22 cellular contexts compared by ENCODE assay signal in the genomic region with DNA sequence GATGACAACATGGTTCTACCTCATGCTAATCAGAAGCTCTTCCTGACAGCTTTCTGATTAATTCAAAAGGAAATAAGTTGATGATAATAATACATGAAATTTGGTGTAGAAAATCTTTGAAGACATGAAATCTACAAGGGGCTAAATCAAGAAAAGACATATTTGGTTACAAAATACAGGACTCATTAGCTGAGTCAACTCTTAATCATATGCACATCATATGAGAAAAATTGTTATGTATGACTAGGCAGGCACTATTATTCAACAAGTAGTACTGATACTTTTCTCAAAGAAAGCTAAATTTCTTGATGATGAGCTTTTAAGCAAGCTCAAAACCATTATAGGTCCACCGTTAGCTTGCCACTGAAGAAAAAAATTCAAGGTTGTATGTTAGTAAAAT. TPM values are rescaled to one million over a fixed set of nuclear protein-coding genes. Genes with fewer than 3 reads are reported as not detected.
"Had no signal": no experiment of that assay in that cellular context is flagged by ENCODE, and none has a peak within 500 bp of the region (broad histone marks: within the 10 kb centered on the region; RNA-seq: fewer than 3 reads in every experiment).

No MANE protein-coding gene starts in this region.

- H3K4me3 ChIP-seq: heart left ventricle, tibial nerve had no signal

- H3K36me3 Mint-ChIP-seq: activated naive CD8-positive, alpha-beta T cell treated with anti-CD3 and anti-CD28 coated beads for 36 hours; stimulated activated memory B cell treated with anti-CD40 and anti-IgM and Interleukin-4, amounts not matched to agents 10 μg/mL and 1 μg/mL and 100 μg/mL, for 72 hours; T-cell had no signal

- H3K9me3 Mint-ChIP-seq: activated naive CD8-positive, alpha-beta T cell treated with anti-CD3 and anti-CD28 coated beads for 36 hours; activated T-helper 1 cell treated with anti-CD3 and anti-CD28 coated beads, Interleukin-12 subunit alpha, Interleukin-12 subunit beta, Interleukin-2, Interleukin-4 antibody, amounts not matched to agents 30 ng/mL and 10 ng/mL and 1 ng/mL, durations not matched to agents 14 hours and 24 hours and 36 hours; effector memory CD8-positive, alpha-beta T cell; neural crest cell; stimulated activated memory B cell treated with anti-CD40 and anti-IgM and Interleukin-4, amounts not matched to agents 10 μg/mL and 1 μg/mL and 100 μg/mL, for 72 hours had no signal

- H3K4me3 Mint-ChIP-seq: activated naive CD8-positive, alpha-beta T cell treated with anti-CD3 and anti-CD28 coated beads for 36 hours; activated T-helper 1 cell treated with anti-CD3 and anti-CD28 coated beads, Interleukin-12 subunit alpha, Interleukin-12 subunit beta, Interleukin-2, Interleukin-4 antibody, amounts not matched to agents 30 ng/mL and 10 ng/mL and 1 ng/mL, durations not matched to agents 14 hours and 24 hours and 36 hours; effector memory CD8-positive, alpha-beta T cell; neural crest cell; stimulated activated memory B cell treated with anti-CD40 and anti-IgM and Interleukin-4, amounts not matched to agents 10 μg/mL and 1 μg/mL and 100 μg/mL, for 72 hours; T-cell had no signal

- H3K27ac ChIP-seq: brain microvascular endothelial cell, tibial nerve had no signal

- H3K27me3 ChIP-seq: brain microvascular endothelial cell, heart left ventricle had no signal

- H3K27ac Mint-ChIP-seq: activated naive CD8-positive, alpha-beta T cell treated with anti-CD3 and anti-CD28 coated beads for 36 hours; activated T-helper 1 cell treated with anti-CD3 and anti-CD28 coated beads, Interleukin-12 subunit alpha, Interleukin-12 subunit beta, Interleukin-2, Interleukin-4 antibody, amounts not matched to agents 30 ng/mL and 10 ng/mL and 1 ng/mL, durations not matched to agents 14 hours and 24 hours and 36 hours; effector memory CD8-positive, alpha-beta T cell; stimulated activated memory B cell treated with anti-CD40 and anti-IgM and Interleukin-4, amounts not matched to agents 10 μg/mL and 1 μg/mL and 100 μg/mL, for 72 hours; T-cell had no signal

- H3K4me1 ChIP-seq: tibial nerve had no signal

- DNase-seq: activated CD4-positive, alpha-beta T cell treated with anti-CD3 and anti-CD28 coated beads, Interleukin-2, amount 50 U/mL, for 1 hour; activated naive CD8-positive, alpha-beta T cell treated with anti-CD3 and anti-CD28 coated beads for 36 hours; brain microvascular endothelial cell; cerebellar nuclear complex; dermis blood vessel endothelial cell; effector memory CD8-positive, alpha-beta T cell; erythroblast; foreskin melanocyte; heart left ventricle; left colon; SK-N-SH; stimulated activated CD4-positive, alpha-beta T cell treated with anti-CD3 and anti-CD28 coated beads, Interleukin-2, amount 100 ng/mL, for 24 hours; T-cell; T1000 had no signal

- ATAC-seq: activated CD4-positive, CD25-positive, alpha-beta regulatory T cell treated with anti-CD3 and anti-CD28 coated beads, Interleukin-2, amount 50 U/mL, for 24 hours; effector memory CD8-positive, alpha-beta T cell; heart left ventricle; left colon; sciatic nerve; stimulated activated memory B cell treated with anti-CD40 and anti-IgM and Interleukin-4, amounts not matched to agents 10 μg/mL and 1 μg/mL and 100 μg/mL, for 72 hours; T-cell had no signal

- H3K9me3 ChIP-seq: SK-N-SH, tibial nerve had no signal

- H3K4me1 Mint-ChIP-seq: activated naive CD8-positive, alpha-beta T cell treated with anti-CD3 and anti-CD28 coated beads for 36 hours; neural crest cell; stimulated activated memory B cell treated with anti-CD40 and anti-IgM and Interleukin-4, amounts not matched to agents 10 μg/mL and 1 μg/mL and 100 μg/mL, for 72 hours; T-cell had no signal

- H3K4me2 ChIP-seq: SK-N-SH had no signal

- H3K36me3 ChIP-seq: brain microvascular endothelial cell, tibial nerve had no signal

RNA-seq across cellular contexts. Expression of a gene that starts 7.1 kb away (rescaled TPM):
- total RNA-seq: activated CD8-positive, alpha-beta memory T cell treated with anti-CD3 and anti-CD28 coated beads for 36 hours; activated naive CD8-positive, alpha-beta T cell treated with anti-CD3 and anti-CD28 coated beads for 36 hours; activated T-helper 1 cell treated with anti-CD3 and anti-CD28 coated beads, Interleukin-12 subunit alpha, Interleukin-12 subunit beta, Interleukin-2, Interleukin-4 antibody, amounts not matched to agents 30 ng/mL and 10 ng/mL and 1 ng/mL, durations not matched to agents 14 hours and 24 hours and 36 hours; pulmonary artery endothelial cell had no signal
